ENCODE assay signal across 1 cellular context in the genomic region with DNA sequence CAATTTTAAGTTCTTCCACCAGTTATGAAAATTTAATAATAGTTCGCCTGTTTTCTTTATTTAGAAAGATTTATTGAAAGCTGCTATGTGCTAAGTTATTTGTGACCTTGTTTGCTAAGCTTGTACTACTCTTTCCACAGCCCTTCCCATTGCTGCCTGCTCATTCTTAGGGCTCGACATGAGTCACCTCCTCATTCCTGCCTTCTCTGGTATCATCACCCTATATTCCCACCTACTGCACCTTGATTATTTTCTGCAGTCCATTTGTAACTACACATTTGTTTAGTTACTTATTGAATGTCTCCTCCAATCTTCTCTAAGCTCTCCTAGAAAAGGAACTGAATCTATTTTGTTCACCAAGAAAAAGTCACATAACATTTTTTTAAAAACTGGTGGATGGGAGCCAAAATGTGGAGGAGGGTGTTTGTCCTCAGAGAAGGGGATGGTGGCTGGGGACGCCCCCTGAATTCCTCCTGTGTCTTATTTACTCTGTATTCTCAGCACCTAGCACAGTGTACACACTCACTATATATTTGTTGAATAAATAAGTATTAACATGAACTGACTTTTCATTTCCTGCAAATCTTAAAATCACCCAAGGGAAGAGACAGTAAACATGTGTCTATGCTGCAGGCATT.
TF ChIP-seq lines count a peak whose summit lies in the region.

No MANE protein-coding gene starts in this region.

TF ChIP-seq in GM12878, 131 proteins besides CTCF, POLR2A, EP300 and RAD21:
- TF ChIP-seq KLF5 (IDR thresholded peaks at IDR 0.05; ENCODE audit: partially characterized antibody) = no peak
- no peak for TF ChIP-seq JUNB (IDR thresholded peaks at IDR 0.05)
- TF ChIP-seq MEF2B (IDR thresholded peaks at IDR 0.05; ENCODE audit: partially characterized antibody, poor library complexity, severe bottlenecking) = peak; percentile 58
- TF ChIP-seq IKZF1 (conservative IDR thresholded peaks at IDR 0.05) = peak; percentile 46
- TF ChIP-seq, protein P1, sequence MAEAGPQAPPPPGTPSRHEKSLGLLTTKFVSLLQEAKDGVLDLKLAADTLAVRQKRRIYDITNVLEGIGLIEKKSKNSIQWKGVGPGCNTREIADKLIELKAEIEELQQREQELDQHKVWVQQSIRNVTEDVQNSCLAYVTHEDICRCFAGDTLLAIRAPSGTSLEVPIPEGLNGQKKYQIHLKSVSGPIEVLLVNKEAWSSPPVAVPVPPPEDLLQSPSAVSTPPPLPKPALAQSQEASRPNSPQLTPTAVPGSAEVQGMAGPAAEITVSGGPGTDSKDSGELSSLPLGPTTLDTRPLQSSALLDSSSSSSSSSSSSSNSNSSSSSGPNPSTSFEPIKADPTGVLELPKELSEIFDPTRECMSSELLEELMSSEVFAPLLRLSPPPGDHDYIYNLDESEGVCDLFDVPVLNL (IDR thresholded peaks at IDR 0.05; ENCODE audit: low read depth, low read length) = no peak
- no peak for TF ChIP-seq FOXM1 (IDR thresholded peaks at IDR 0.05; ENCODE audit: low read depth, low read length)
- peak; percentile 64; the same call in 1 of the 2 replicates for TF ChIP-seq DPF2 (IDR thresholded peaks at IDR 0.05)
- no peak for TF ChIP-seq HCFC1 (IDR thresholded peaks at IDR 0.05; ENCODE audit: low read length)
- peak; percentile 69; the same call in 1 of the 2 replicates for TF ChIP-seq SPI1 (IDR thresholded peaks at IDR 0.05; ENCODE audit: borderline replicate concordance, insufficient read depth, low read depth, low read length)
- TF ChIP-seq ZNF217 (IDR thresholded peaks at IDR 0.05) = 0 out of 2 replicates have a peak, but pooled peaks have one; percentile 17
- TF ChIP-seq PAX8 (IDR thresholded peaks at IDR 0.05) = no peak
- peak; percentile 37; the same call in 1 of the 2 replicates for TF ChIP-seq MTA2 (IDR thresholded peaks at IDR 0.05; ENCODE audit: low read depth)
- peak; percentile 70 for TF ChIP-seq ZNF384 (IDR thresholded peaks at IDR 0.05; ENCODE audit: borderline replicate concordance, low read depth, low read length)
- peak; percentile 41 for TF ChIP-seq SMAD1 (IDR thresholded peaks at IDR 0.05; ENCODE audit: low read depth, partially characterized antibody)
- TF ChIP-seq, protein P2, sequence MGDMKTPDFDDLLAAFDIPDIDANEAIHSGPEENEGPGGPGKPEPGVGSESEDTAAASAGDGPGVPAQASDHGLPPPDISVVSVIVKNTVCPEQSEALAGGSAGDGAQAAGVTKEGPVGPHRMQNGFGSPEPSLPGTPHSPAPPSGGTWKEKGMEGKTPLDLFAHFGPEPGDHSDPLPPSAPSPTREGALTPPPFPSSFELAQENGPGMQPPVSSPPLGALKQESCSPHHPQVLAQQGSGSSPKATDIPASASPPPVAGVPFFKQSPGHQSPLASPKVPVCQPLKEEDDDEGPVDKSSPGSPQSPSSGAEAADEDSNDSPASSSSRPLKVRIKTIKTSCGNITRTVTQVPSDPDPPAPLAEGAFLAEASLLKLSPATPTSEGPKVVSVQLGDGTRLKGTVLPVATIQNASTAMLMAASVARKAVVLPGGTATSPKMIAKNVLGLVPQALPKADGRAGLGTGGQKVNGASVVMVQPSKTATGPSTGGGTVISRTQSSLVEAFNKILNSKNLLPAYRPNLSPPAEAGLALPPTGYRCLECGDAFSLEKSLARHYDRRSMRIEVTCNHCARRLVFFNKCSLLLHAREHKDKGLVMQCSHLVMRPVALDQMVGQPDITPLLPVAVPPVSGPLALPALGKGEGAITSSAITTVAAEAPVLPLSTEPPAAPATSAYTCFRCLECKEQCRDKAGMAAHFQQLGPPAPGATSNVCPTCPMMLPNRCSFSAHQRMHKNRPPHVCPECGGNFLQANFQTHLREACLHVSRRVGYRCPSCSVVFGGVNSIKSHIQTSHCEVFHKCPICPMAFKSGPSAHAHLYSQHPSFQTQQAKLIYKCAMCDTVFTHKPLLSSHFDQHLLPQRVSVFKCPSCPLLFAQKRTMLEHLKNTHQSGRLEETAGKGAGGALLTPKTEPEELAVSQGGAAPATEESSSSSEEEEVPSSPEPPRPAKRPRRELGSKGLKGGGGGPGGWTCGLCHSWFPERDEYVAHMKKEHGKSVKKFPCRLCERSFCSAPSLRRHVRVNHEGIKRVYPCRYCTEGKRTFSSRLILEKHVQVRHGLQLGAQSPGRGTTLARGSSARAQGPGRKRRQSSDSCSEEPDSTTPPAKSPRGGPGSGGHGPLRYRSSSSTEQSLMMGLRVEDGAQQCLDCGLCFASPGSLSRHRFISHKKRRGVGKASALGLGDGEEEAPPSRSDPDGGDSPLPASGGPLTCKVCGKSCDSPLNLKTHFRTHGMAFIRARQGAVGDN (IDR thresholded peaks at IDR 0.05) = 0 out of 2 replicates have a peak, but pooled peaks have one; percentile 36
- TF ChIP-seq TBL1XR1 (IDR thresholded peaks at IDR 0.05; ENCODE audit: low read depth, low read length) = no peak
- 0 out of 2 replicates have a peak, but pooled peaks have one; percentile 45 for TF ChIP-seq NBN (IDR thresholded peaks at IDR 0.05)
- peak; percentile 45 to 53; a peak in 2 of 4 replicates for TF ChIP-seq IKZF2 (IDR thresholded peaks at IDR 0.05)
TF ChIP-seq in GM12878: peak in this region for 11.
